In the genomic region with DNA sequence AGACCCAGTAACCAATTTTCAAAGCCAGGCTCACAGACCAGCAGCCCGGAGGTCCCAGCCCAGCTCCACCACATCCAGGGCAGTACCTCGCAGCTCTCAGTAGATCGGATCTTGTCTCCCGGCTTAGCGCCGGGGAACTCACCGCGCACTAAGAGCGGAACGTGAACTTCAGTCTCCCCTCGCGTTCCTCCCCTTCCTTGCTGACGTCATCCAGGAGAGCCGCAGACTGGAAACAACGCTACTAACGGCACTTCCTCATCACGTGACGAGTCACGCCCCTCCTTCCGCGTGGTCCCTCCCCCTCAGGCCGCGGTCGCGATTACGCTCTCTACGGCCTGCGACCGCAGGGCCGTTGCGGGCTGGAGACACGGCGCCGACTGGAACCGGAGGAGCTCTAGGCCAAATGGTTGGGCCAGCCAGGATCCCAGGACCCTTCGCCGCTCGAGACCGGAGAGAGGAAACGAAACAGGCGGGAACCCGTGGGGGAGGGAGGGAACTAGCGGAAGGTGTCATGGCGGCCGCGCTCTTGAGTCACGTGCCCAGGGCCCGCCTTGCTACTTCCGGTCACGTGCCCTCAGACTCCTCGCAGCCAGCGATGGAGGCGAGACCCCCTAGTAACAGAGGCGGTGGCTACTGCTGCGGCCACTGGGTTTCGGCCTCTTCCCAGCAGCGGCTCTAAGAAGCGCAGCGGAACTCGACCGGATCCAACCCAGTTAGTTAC, we compare ENCODE assay signal across 8 cellular contexts. TPM values are rescaled to one million over a fixed set of nuclear protein-coding genes. Genes with fewer than 3 reads are reported as not detected.
DNase-seq lines count a peak whose midpoint lies in the region; ATAC-seq, FAIRE-seq and TF ChIP-seq lines count a peak whose summit lies in the region.

A gene (plus strand): TSS at position 577 of the 721 bp plus-strand sequence. CDS start 10,508 bp downstream, outside the sequence.
A gene with protein sequence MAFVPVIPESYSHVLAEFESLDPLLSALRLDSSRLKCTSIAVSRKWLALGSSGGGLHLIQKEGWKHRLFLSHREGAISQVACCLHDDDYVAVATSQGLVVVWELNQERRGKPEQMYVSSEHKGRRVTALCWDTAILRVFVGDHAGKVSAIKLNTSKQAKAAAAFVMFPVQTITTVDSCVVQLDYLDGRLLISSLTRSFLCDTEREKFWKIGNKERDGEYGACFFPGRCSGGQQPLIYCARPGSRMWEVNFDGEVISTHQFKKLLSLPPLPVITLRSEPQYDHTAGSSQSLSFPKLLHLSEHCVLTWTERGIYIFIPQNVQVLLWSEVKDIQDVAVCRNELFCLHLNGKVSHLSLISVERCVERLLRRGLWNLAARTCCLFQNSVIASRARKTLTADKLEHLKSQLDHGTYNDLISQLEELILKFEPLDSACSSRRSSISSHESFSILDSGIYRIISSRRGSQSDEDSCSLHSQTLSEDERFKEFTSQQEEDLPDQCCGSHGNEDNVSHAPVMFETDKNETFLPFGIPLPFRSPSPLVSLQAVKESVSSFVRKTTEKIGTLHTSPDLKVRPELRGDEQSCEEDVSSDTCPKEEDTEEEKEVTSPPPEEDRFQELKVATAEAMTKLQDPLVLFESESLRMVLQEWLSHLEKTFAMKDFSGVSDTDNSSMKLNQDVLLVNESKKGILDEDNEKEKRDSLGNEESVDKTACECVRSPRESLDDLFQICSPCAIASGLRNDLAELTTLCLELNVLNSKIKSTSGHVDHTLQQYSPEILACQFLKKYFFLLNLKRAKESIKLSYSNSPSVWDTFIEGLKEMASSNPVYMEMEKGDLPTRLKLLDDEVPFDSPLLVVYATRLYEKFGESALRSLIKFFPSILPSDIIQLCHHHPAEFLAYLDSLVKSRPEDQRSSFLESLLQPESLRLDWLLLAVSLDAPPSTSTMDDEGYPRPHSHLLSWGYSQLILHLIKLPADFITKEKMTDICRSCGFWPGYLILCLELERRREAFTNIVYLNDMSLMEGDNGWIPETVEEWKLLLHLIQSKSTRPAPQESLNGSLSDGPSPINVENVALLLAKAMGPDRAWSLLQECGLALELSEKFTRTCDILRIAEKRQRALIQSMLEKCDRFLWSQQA (minus strand): TSS at position 150 of the 721 bp plus-strand sequence. CDS start 4,282 bp downstream, outside the sequence.

- POLR2A ChIA-PET in HepG2 (lab: Yijun Ruan, JAX): interaction anchor here (0.5 to 4.2 kb wide), 23 partner anchors 8 to 207 kb away, joined by 3 to 36 read pairs (median 3); a partner anchor contains a TSS

- intact Hi-C loops in HepG2 (cut with micrococcal nuclease; ENCODE audit: unreplicated experiment): loop anchor here (1.0 to 10.0 kb wide), 6 partner anchors 60 to 310 kb away; a partner anchor contains a TSS

- peak within 1 kb of the TSS; percentile 94 for H3K9ac ChIP-seq in HepG2 (ENCODE audit: insufficient read depth, low read depth, low read length)

- CTCF ChIA-PET in HepG2 (lab: Yijun Ruan, JAX; ENCODE audit: low intra/inter-chr PET ratio, low total read pairs): no interaction called here

- ATAC-seq in GM19372 (IDR thresholded peaks at IDR 0.05; ENCODE audit: low read depth, unreplicated experiment) (peak; percentile 86), HG03558 (IDR thresholded peaks at IDR 0.05; ENCODE audit: extremely low read depth, unreplicated experiment) (peak; percentile 71), HepG2 (peak; percentile 96)

- peak; percentile 51 for TF ChIP-seq RAD21 in HepG2 (CRISPR knock-in tag; IDR thresholded peaks at IDR 0.05)

- peak within 1 kb of the TSS; percentile 87 for H2AFZ ChIP-seq in HepG2 (ENCODE audit: low read length)

- H3K9me3 ChIP-seq in HepG2 (ENCODE audit: low read length): no peaks in the 10 kb centered on the region

- H3K4me1 ChIP-seq in HepG2 (ENCODE audit: insufficient read depth, low read length): peaks cover 62% of the 10 kb centered on the region

- H3K4me2 ChIP-seq in HepG2 (ENCODE audit: low read depth, low read length): peak within 1 kb of the TSS; percentile 96

- WGBS in HepG2 (ENCODE audit: low lambda C conversion rate): 0% methylated on average over 8 of the region's 61 CpGs

- in situ Hi-C loops in HepG2 (cut with HindIII; ENCODE audit: extremely low pct_ligation_motif_present, low pct_unique_long_range_greater_than_20kb): no loop called here

- peaks cover 83% of the 10 kb centered on the region for H3K79me2 ChIP-seq in HepG2 (ENCODE audit: insufficient read depth, low read length)

- DNase-seq in C1 segment of cervical spinal cord (lab: John Stamatoyannopoulos, UW) (peak; percentile 92 to 100 (median 98)), NCI-H748 treated with DMSO at 0.1 percent for 48 hours (lab: John Stamatoyannopoulos, UW) (peak; percentile 94), dermis blood vessel endothelial cell (peak; percentile 99), HepG2 (ENCODE audit: low spot score) (peak; percentile 98)
- DNase-seq in activated CD4-positive, alpha-beta T cell treated with anti-CD3 and anti-CD28 coated beads, Interleukin-2, amount 50 U/mL, for 4 hours: peak; percentile 95 to 96
- peak; percentile 91 for DNase-seq in stimulated activated CD4-positive, alpha-beta T cell treated with anti-CD3 and anti-CD28 coated beads, Interleukin-4, amount 100 ng/mL, for 1 hour

- FAIRE-seq in HepG2 (lab: Jason Lieb, UNC): peak; percentile 95

- H4K20me1 ChIP-seq in HepG2 (ENCODE audit: insufficient read depth, low read length): no peaks in the 10 kb centered on the region

- peak within 1 kb of the TSS; percentile 71 to 81 (median 78) for H3K4me3 ChIP-seq in HepG2 (replicated peaks in 1 of 3; ENCODE audit: insufficient read depth in 1 of 3, low read depth in 2 of 3, low read length in 3 of 3)

- peak within 1 kb of the TSS; percentile 95 for H3K27ac ChIP-seq in HepG2 (ENCODE audit: extremely low read length, insufficient read depth, low read length)

- TF ChIP-seq EP300 in HepG2 (IDR thresholded peaks at IDR 0.05; ENCODE audit: low read depth in 2 of 2, low read length in 2 of 2) (peak in 1 of 2 experiments; percentile 12; a peak in 1 of 4 replicates), HepG2 (CRISPR knock-in tag; IDR thresholded peaks at IDR 0.05; ENCODE audit: borderline replicate concordance) (peak; percentile 60)

- peak; percentile 97 to 98 for TF ChIP-seq POLR2A in HepG2 (IDR thresholded peaks at IDR 0.05; ENCODE audit: insufficient read depth in 1 of 2, low read depth in 2 of 2, low read length in 2 of 2)

- no TSS peak for BruUV-seq in HepG2 (replicated peaks; lab: Mats Ljungman, UMichigan)

- peak; percentile 16; the same call in 1 of the 2 replicates for TF ChIP-seq CTCF in HepG2 (CRISPR knock-in tag; IDR thresholded peaks at IDR 0.05)

- H3K27me3 ChIP-seq in HepG2 (ENCODE audit: control insufficient read depth in 1 of 2, insufficient read depth in 2 of 2, low read length in 2 of 2): no peaks in the 10 kb centered on the region; a peak in 1 of 5 replicates

- peaks cover 3 to 12% of the 10 kb centered on the region in 2 experiments for H3K36me3 ChIP-seq in HepG2 (replicated peaks in 1 of 2; ENCODE audit: control insufficient read depth in 1 of 2, insufficient read depth in 2 of 2, low read length in 2 of 2)

RNA-seq across cellular contexts. Expression of the first gene that starts in this region (rescaled TPM):
- 66.9 and 77.4 TPM in 2 replicates for total RNA-seq in dermis blood vessel endothelial cell
- total RNA-seq in HepG2 (2016; rRNA removed; fragmentation: Illumina TruSeq; extraction: Trizol): 51.4 and 70.0 TPM in 2 replicates
- total RNA-seq in HepG2 (2016; cell fraction: cytosol; rRNA removed; fragmentation: Illumina TruSeq; extraction: Trizol; ENCODE audit: low read depth): 24.3 and 28.5 TPM in 2 replicates
- total RNA-seq in HepG2 (2016; cell fraction: insoluble cytoplasmic fraction; rRNA removed; fragmentation: Illumina TruSeq; extraction: Trizol): 53.4 and 70.2 TPM in 2 replicates
- 63.4 and 70.5 TPM in 2 replicates for total RNA-seq in HepG2 (2016; cell fraction: membrane; rRNA removed; fragmentation: Illumina TruSeq; extraction: Trizol)
- 52.8 and 54.3 TPM in 2 replicates for total RNA-seq in HepG2 (2016; cell fraction: nucleus; rRNA removed; fragmentation: Illumina TruSeq; extraction: Trizol)
- 15.2 and 15.7 TPM in 2 replicates for polyA plus RNA-seq in HepG2 (2011; rRNA removed)
- 10.9 and 14.0 TPM in 2 replicates for polyA plus RNA-seq in HepG2 (2011; cell fraction: cytosol; rRNA removed)
- 20.3 and 21.9 TPM in 2 replicates for polyA plus RNA-seq in HepG2 (2011; cell fraction: nucleus; rRNA removed)
- polyA plus RNA-seq in HepG2 (2012): 19.7 and 20.8 TPM in 2 replicates
- polyA plus RNA-seq in HepG2 (2016; cell fraction: cytosol; fragmentation: Illumina TruSeq; extraction: Trizol; ENCODE audit: low read depth): 22.7 and 27.3 TPM in 2 replicates
- polyA plus RNA-seq in HepG2 (2016; cell fraction: insoluble cytoplasmic fraction; fragmentation: Illumina TruSeq; extraction: Trizol; ENCODE audit: low read depth): 54.8 and 62.0 TPM in 2 replicates
- 46.8 and 48.1 TPM in 2 replicates for polyA plus RNA-seq in HepG2 (2016; cell fraction: membrane; fragmentation: Illumina TruSeq; extraction: Trizol; ENCODE audit: low read depth)
- 55.9 and 61.0 TPM in 2 replicates for polyA plus RNA-seq in HepG2 (2016; cell fraction: nucleus; fragmentation: Illumina TruSeq; extraction: Trizol; ENCODE audit: insufficient read depth, low read depth)
- polyA minus RNA-seq in HepG2 (2011; rRNA and poly(A)+ RNA removed; ENCODE audit: low replicate concordance): 23.7 and 34.5 TPM in 2 replicates
- 13.5 and 14.6 TPM in 2 replicates for polyA minus RNA-seq in HepG2 (2011; cell fraction: cytosol; rRNA and poly(A)+ RNA removed)
- 60.9 and 80.8 TPM in 2 replicates for polyA minus RNA-seq in HepG2 (2011; cell fraction: nucleus; rRNA and poly(A)+ RNA removed)

RNA-seq across cellular contexts. Expression of the second gene that starts in this region (rescaled TPM):
- total RNA-seq in dermis blood vessel endothelial cell (26.0 and 38.8 TPM in 2 replicates), HepG2 (2016; rRNA removed; fragmentation: Illumina TruSeq; extraction: Trizol) (25.5 and 31.8 TPM in 2 replicates)
- 47.8 and 51.9 TPM in 2 replicates for total RNA-seq in HepG2 (2016; cell fraction: cytosol; rRNA removed; fragmentation: Illumina TruSeq; extraction: Trizol; ENCODE audit: low read depth)
- total RNA-seq in HepG2 (2016; cell fraction: insoluble cytoplasmic fraction; rRNA removed; fragmentation: Illumina TruSeq; extraction: Trizol): 26.3 and 30.4 TPM in 2 replicates
- total RNA-seq in HepG2 (2016; cell fraction: membrane; rRNA removed; fragmentation: Illumina TruSeq; extraction: Trizol): 17.3 and 17.7 TPM in 2 replicates
- 22.2 and 26.2 TPM in 2 replicates for total RNA-seq in HepG2 (2016; cell fraction: nucleus; rRNA removed; fragmentation: Illumina TruSeq; extraction: Trizol)
- 5.4 and 6.6 TPM in 2 replicates for polyA plus RNA-seq in HepG2 (2011; rRNA removed)
- 3.2 and 5.1 TPM in 2 replicates for polyA plus RNA-seq in HepG2 (2011; cell fraction: cytosol; rRNA removed)
- polyA plus RNA-seq in HepG2 (2011; cell fraction: nucleus; rRNA removed): 3.4 and 5.9 TPM in 2 replicates
- polyA plus RNA-seq in HepG2 (2012): 7.5 and 8.1 TPM in 2 replicates
- 0.69 and 1.3 TPM in 2 replicates for polyA plus RNA-seq in HepG2 (2016; cell fraction: cytosol; fragmentation: Illumina TruSeq; extraction: Trizol; ENCODE audit: low read depth)
- 15.8 and 18.0 TPM in 2 replicates for polyA plus RNA-seq in HepG2 (2016; cell fraction: insoluble cytoplasmic fraction; fragmentation: Illumina TruSeq; extraction: Trizol; ENCODE audit: low read depth)
- polyA plus RNA-seq in HepG2 (2016; cell fraction: membrane; fragmentation: Illumina TruSeq; extraction: Trizol; ENCODE audit: low read depth): 2.1 and 2.4 TPM in 2 replicates
- polyA plus RNA-seq in HepG2 (2016; cell fraction: nucleus; fragmentation: Illumina TruSeq; extraction: Trizol; ENCODE audit: insufficient read depth, low read depth): 19.1 and 25.2 TPM in 2 replicates
- 11.2 and 33.6 TPM in 2 replicates for polyA minus RNA-seq in HepG2 (2011; rRNA and poly(A)+ RNA removed; ENCODE audit: low replicate concordance)
- polyA minus RNA-seq in HepG2 (2011; cell fraction: cytosol; rRNA and poly(A)+ RNA removed): 7.5 and 7.9 TPM in 2 replicates
- polyA minus RNA-seq in HepG2 (2011; cell fraction: nucleus; rRNA and poly(A)+ RNA removed): 18.0 and 23.0 TPM in 2 replicates

Comparison
In these comparisons a context has a peak if more than half of its experiments do, and no peak if none do; other contexts are left out.
1. Peak in every context shown above with its lines: DNase-seq, ATAC-seq, H3K4me3 ChIP-seq and H3K27ac ChIP-seq.